ENCODE assay signal across 14 cellular contexts in the genomic region with DNA sequence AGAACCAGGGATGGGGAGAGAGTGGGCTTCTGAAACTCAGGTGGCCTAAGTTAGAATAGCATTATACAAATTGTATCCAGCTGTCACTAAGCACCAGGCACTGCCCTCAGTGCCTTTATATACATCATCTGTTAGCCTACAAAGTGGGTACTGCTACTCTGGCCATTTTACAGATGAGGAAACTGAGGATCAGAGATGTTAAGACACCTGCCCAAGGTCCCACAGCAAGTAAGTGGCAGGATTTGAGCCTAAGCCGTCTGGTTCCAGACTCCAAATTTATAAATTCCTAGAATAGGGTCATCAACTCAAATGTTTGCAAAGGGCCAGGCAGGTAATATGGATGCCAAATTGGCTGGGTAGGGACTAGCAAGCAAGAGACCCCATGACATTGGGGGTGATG. TPM values are rescaled to one million over a fixed set of nuclear protein-coding genes. Genes with fewer than 3 reads are reported as not detected.
DNase-seq lines count a peak whose midpoint lies in the region; ATAC-seq and TF ChIP-seq lines count a peak whose summit lies in the region.
"Had no signal": no experiment of that assay in that cellular context is flagged by ENCODE, and none has a peak within 500 bp of the region (broad histone marks: within the 10 kb centered on the region; RNA-seq: fewer than 3 reads in every experiment).

No MANE protein-coding gene starts in this region.

- CTCF ChIA-PET in RWPE1 (lab: Yijun Ruan, JAX) = interaction anchor here (1.7 kb wide), 1 partner anchor 10 kb away, joined by 11 read pairs; no protein-coding TSS in a partner anchor

- H3K27ac ChIP-seq in C4-2B (peak overlapping the region; percentile 61), RWPE1 (peak overlapping the region; percentile 98), esophagus squamous epithelium (peak overlapping the region; percentile 2 to 98 (median 92)), gastrocnemius medialis (peak overlapping the region; percentile 11 to 93 (median 80))

- no peak for TF ChIP-seq CTCF in C4-2B (conservative IDR thresholded peaks at IDR 0.05)
- no peak for TF ChIP-seq CTCF in RWPE1 (conservative IDR thresholded peaks at IDR 0.05; ENCODE audit: low read depth)
- no peak for TF ChIP-seq CTCF in esophagus squamous epithelium (IDR thresholded peaks at IDR 0.05)
- TF ChIP-seq CTCF in gastrocnemius medialis (IDR thresholded peaks at IDR 0.05 in 4 of 5, conservative IDR thresholded peaks at IDR 0.05 in 1 of 5) = no peak
- TF ChIP-seq CTCF in lower leg skin (IDR thresholded peaks at IDR 0.05) = no peak

- intact Hi-C loops in esophagus squamous epithelium (cut with DNase I) = no loop called here
- intact Hi-C loops in gastrocnemius medialis (cut with DNase I; ENCODE audit: low total_unique reads) = no loop called here
- intact Hi-C loops in lower leg skin (cut with DNase I; ENCODE audit: low total_unique reads) = no loop called here

- no peak for TF ChIP-seq POLR2A in esophagus squamous epithelium (IDR thresholded peaks at IDR 0.05)
- no peak for TF ChIP-seq POLR2A in gastrocnemius medialis (IDR thresholded peaks at IDR 0.05)
- no peak for TF ChIP-seq POLR2A in lower leg skin (IDR thresholded peaks at IDR 0.05)

- WGBS in esophagus squamous epithelium, 2 donors = 67% methylated on average over 1 of the region's 1 CpG; no CpG with 5 or more reads in 1 of the 2 donors
- 46 to 53% methylated on average over 1 of the region's 1 CpG for WGBS in lower leg skin, 2 donors

- H3K4me3 ChIP-seq in esophagus squamous epithelium = no peak overlapping the region
- H3K4me3 ChIP-seq in gastrocnemius medialis = no peak overlapping the region
- no peak overlapping the region for H3K4me3 ChIP-seq in lower leg skin (ENCODE audit: low read depth, poor library complexity, severe bottlenecking)
- H3K4me3 ChIP-seq: lung had no signal

- in situ Hi-C loops in gastrocnemius medialis (cut with MboI; ENCODE audit: low sequenced_read_pairs in 4 of 4) = loop anchor here in 1 of 4 donors (25.0 kb wide), 1 partner anchor 486 kb away; the partner anchor contains the start of genes COX6A2 and ZNF843

- H3K9me3 ChIP-seq in esophagus squamous epithelium (no peaks in the 10 kb centered on the region), gastrocnemius medialis (no peaks in the 10 kb centered on the region)

- DNase-seq in RWPE1 (ENCODE audit: low spot score) (no peak), esophagus squamous epithelium (lab: John Stamatoyannopoulos, UW) (no peak), gastrocnemius medialis (no peak), lower leg skin (ENCODE audit: low spot score in 2 of 2) (no peak), NCI-H1694 treated with DMSO at 0.1 percent for 48 hours (lab: John Stamatoyannopoulos, UW) (no peak), NCI-H1436 (lab: John Stamatoyannopoulos, UW) (no peak)
- DNase-seq: activated CD4-positive, alpha-beta T cell treated with anti-CD3 and anti-CD28 coated beads for 48 hours; hippocampal formation; NCI-H510A; T-cell had no signal

- POLR2A ChIA-PET in RWPE1 (lab: Yijun Ruan, JAX; ENCODE audit: low non-redundant PET) = no interaction called here

- H3K36me3 ChIP-seq in esophagus squamous epithelium (peaks cover 0 to 12% (median 0%) of the 10 kb centered on the region in 3 donors), gastrocnemius medialis (peaks cover 0 to 4% of the 10 kb centered on the region in 2 donors)

- H3K4me1 ChIP-seq in esophagus squamous epithelium = peaks cover 20 to 68% (median 37%) of the 10 kb centered on the region in 3 donors
- peaks cover 14 to 33% of the 10 kb centered on the region in 2 donors for H3K4me1 ChIP-seq in gastrocnemius medialis

- H3K27me3 ChIP-seq in esophagus squamous epithelium (no peaks in the 10 kb centered on the region), gastrocnemius medialis (no peaks in the 10 kb centered on the region)

- ATAC-seq in gastrocnemius medialis (no peak), HG03565 (IDR thresholded peaks at IDR 0.05; ENCODE audit: unreplicated experiment) (no peak)
- ATAC-seq: Panc1, T-cell had no signal

RNA-seq across cellular contexts. Expression of gene ORAI3, which starts 2.3 kb away (rescaled TPM):
- total RNA-seq in esophagus squamous epithelium = 10 to 100 TPM in 3 of 4 donors, 1 to 10 TPM in 1; 4.0 to 28.6 (median 18.0) TPM
- total RNA-seq in gastrocnemius medialis = 10 to 100 TPM; 10.3 to 15.6 (median 12.5) TPM
- total RNA-seq in lower leg skin = 10 to 100 TPM; 22.9 to 37.7 (median 34.6) TPM

RNA-seq across cellular contexts. Expression of gene SETD1A, which starts 6.4 kb away (rescaled TPM):
- total RNA-seq in esophagus squamous epithelium (1 to 10 TPM; 3.5 to 8.0 (median 5.4) TPM), gastrocnemius medialis (10 to 100 TPM in 2 of 4 donors, 1 to 10 TPM in 2; 3.8 to 15.4 (median 9.8) TPM), lower leg skin (10 to 100 TPM in 3 of 4 donors, 1 to 10 TPM in 1; 9.2 to 22.4 (median 10.7) TPM)

RNA-seq across cellular contexts. Expression of gene FBXL19, which starts 27.8 kb away (rescaled TPM):
- total RNA-seq in esophagus squamous epithelium = 10 to 100 TPM; 17.0 to 28.7 (median 25.1) TPM
- total RNA-seq in gastrocnemius medialis = 1 to 10 TPM; 3.4 to 7.9 (median 4.8) TPM
- 10 to 100 TPM; 17.7 to 25.1 (median 22.1) TPM for total RNA-seq in lower leg skin

RNA-seq across cellular contexts. Expression of gene HSD3B7, which starts 33.8 kb away (rescaled TPM):
- total RNA-seq in esophagus squamous epithelium (10 to 100 TPM in 1 of 4 donors, 1 to 10 TPM in 3; 6.9 to 17.0 (median 8.8) TPM), gastrocnemius medialis (1 to 10 TPM; 1.5 to 6.8 (median 5.4) TPM), lower leg skin (10 to 100 TPM; 12.4 to 29.8 (median 19.0) TPM)

RNA-seq across cellular contexts. Expression of gene CTF1, which starts 54.8 kb away (rescaled TPM):
- total RNA-seq in esophagus squamous epithelium (1 to 10 TPM in 3 of 4 donors, under 1 TPM in 1; 0.53 to 3.6 (median 1.8) TPM), gastrocnemius medialis (1 to 10 TPM; 2.3 to 5.6 (median 3.2) TPM), lower leg skin (1 to 10 TPM in 2 of 4 donors, under 1 TPM in 1, not detected in 1; 0.80 to 3.0 (median 2.5) TPM)
